24 cellular contexts compared by ENCODE assay signal in genomic region chr12:40382217-40382616, GRCh38.
DNase-seq lines count a peak whose midpoint lies in the region; ATAC-seq and TF ChIP-seq lines count a peak whose summit lies in the region.
"Had no signal": no experiment of that assay in that cellular context is flagged by ENCODE, and none has a peak within 500 bp of the region (broad histone marks: within the 10 kb centered on the region; RNA-seq: fewer than 3 reads in every experiment).

No MANE protein-coding gene starts in this region.

- no peaks in the 10 kb centered on the region for H3K36me3 ChIP-seq in cardiac muscle cell
- H3K36me3 ChIP-seq in CD8-positive, alpha-beta memory T cell (ENCODE audit: insufficient read depth, low read length), result no peaks in the 10 kb centered on the region
- H3K36me3 ChIP-seq in lower lobe of right lung, result no peaks in the 10 kb centered on the region
- H3K36me3 ChIP-seq: Peyer's patch, right atrium auricular region, SJCRH30 had no signal

- no peaks in the 10 kb centered on the region for H3K36me3 Mint-ChIP-seq in mesothelial cell of epicardium
- no peaks in the 10 kb centered on the region for H3K36me3 Mint-ChIP-seq in CD8-positive, alpha-beta memory T cell
- H3K36me3 Mint-ChIP-seq: activated naive CD8-positive, alpha-beta T cell treated with anti-CD3 and anti-CD28 coated beads for 36 hours had no signal

- POLR2A ChIA-PET in CD8-positive, alpha-beta memory T cell (lab: Charles Lee), result no interaction called here

- TF ChIP-seq CTCF in cardiac muscle cell (IDR thresholded peaks at IDR 0.05; ENCODE audit: low read depth, low read length), result no peak
- TF ChIP-seq CTCF in mesothelial cell of epicardium (IDR thresholded peaks at IDR 0.05; ENCODE audit: unreplicated experiment), result no peak
- TF ChIP-seq CTCF in lower lobe of right lung (IDR thresholded peaks at IDR 0.05), result no peak
- no peak for TF ChIP-seq CTCF in GM10266 (IDR thresholded peaks at IDR 0.05; ENCODE audit: control insufficient read depth, insufficient read depth, low read depth, missing control alignments)

- H3K9me3 Mint-ChIP-seq in mesothelial cell of epicardium, result peaks cover 7% of the 10 kb centered on the region
- H3K9me3 Mint-ChIP-seq in CD8-positive, alpha-beta memory T cell, result peaks cover 0 to 5% (median 0%) of the 10 kb centered on the region in 5 donors
- H3K9me3 Mint-ChIP-seq: activated CD4-positive, alpha-beta T cell treated with anti-CD3 and anti-CD28 coated beads, Interleukin-2, amount 10 ng/mL, durations not matched to agents 24 days and 14 days; activated T-helper 17 cell treated with anti-CD3 and anti-CD28 coated beads, Interleukin-2, amount 50 U/mL, for 72 hours had no signal

- H3K4me1 ChIP-seq in cardiac muscle cell (ENCODE audit: low read depth), result peaks cover 9% of the 10 kb centered on the region
- no peaks in the 10 kb centered on the region for H3K4me1 ChIP-seq in right cardiac atrium (ENCODE audit: control insufficient read depth, insufficient read depth, low read length)
- no peaks in the 10 kb centered on the region for H3K4me1 ChIP-seq in CD8-positive, alpha-beta memory T cell (ENCODE audit: insufficient read depth, low read length)
- H3K4me1 ChIP-seq in lower lobe of right lung, result no peaks in the 10 kb centered on the region
- H3K4me1 ChIP-seq: Peyer's patch, right atrium auricular region, SJCRH30 had no signal

- no peaks in the 10 kb centered on the region for H3K27me3 Mint-ChIP-seq in mesothelial cell of epicardium (ENCODE audit: low read depth)
- H3K27me3 Mint-ChIP-seq in CD8-positive, alpha-beta memory T cell, result peaks cover 0 to 5% of the 10 kb centered on the region in 2 donors
- H3K27me3 Mint-ChIP-seq: activated CD4-positive, alpha-beta T cell treated with anti-CD3 and anti-CD28 coated beads, Interleukin-2, amount 10 ng/mL, durations not matched to agents 24 days and 14 days; activated naive CD8-positive, alpha-beta T cell treated with anti-CD3 and anti-CD28 coated beads for 36 hours had no signal

- 57% methylated on average over 1 of the region's 1 CpG for WGBS in right cardiac atrium

- no peaks in the 10 kb centered on the region for H3K9me3 ChIP-seq in cardiac muscle cell (ENCODE audit: low read depth)
- H3K9me3 ChIP-seq in right cardiac atrium (ENCODE audit: control insufficient read depth, low read length), result no peaks in the 10 kb centered on the region
- H3K9me3 ChIP-seq in CD8-positive, alpha-beta memory T cell (ENCODE audit: low read length), result no peaks in the 10 kb centered on the region
- H3K9me3 ChIP-seq in lower lobe of right lung, result no peaks in the 10 kb centered on the region
- H3K9me3 ChIP-seq: Peyer's patch, right atrium auricular region, SJCRH30 had no signal

- CTCF ChIA-PET in CD8-positive, alpha-beta memory T cell (lab: Charles Lee), result no interaction called here

- no peak overlapping the region for H3K27ac Mint-ChIP-seq in mesothelial cell of epicardium
- H3K27ac Mint-ChIP-seq in CD8-positive, alpha-beta memory T cell, result no peak overlapping the region
- H3K27ac Mint-ChIP-seq: activated CD4-positive, alpha-beta T cell treated with anti-CD3 and anti-CD28 coated beads, Interleukin-2, amount 10 ng/mL, durations not matched to agents 24 days and 14 days; activated naive CD8-positive, alpha-beta T cell treated with anti-CD3 and anti-CD28 coated beads for 36 hours; activated T-helper 17 cell treated with anti-CD3 and anti-CD28 coated beads, Interleukin-2, amount 50 U/mL, for 72 hours had no signal

- H3K27ac ChIP-seq in cardiac muscle cell (peak overlapping the region; percentile 30), right cardiac atrium (ENCODE audit: low read length) (no peak overlapping the region), lower lobe of right lung (no peak overlapping the region)
- H3K27ac ChIP-seq in CD8-positive, alpha-beta memory T cell (ENCODE audit: low read depth, low read length), result no peak overlapping the region
- H3K27ac ChIP-seq: Peyer's patch, right atrium auricular region, SJCRH30 had no signal

- intact Hi-C loops in right cardiac atrium (cut with DNase I), result no loop called here
- intact Hi-C loops in lower lobe of right lung (cut with DNase I), result no loop called here

- no peak overlapping the region for H3K4me3 Mint-ChIP-seq in mesothelial cell of epicardium
- H3K4me3 Mint-ChIP-seq in CD8-positive, alpha-beta memory T cell, result no peak overlapping the region
- H3K4me3 Mint-ChIP-seq: activated CD4-positive, alpha-beta T cell treated with anti-CD3 and anti-CD28 coated beads, Interleukin-2, amount 10 ng/mL, durations not matched to agents 24 days and 14 days; activated naive CD8-positive, alpha-beta T cell treated with anti-CD3 and anti-CD28 coated beads for 36 hours; activated T-helper 17 cell treated with anti-CD3 and anti-CD28 coated beads, Interleukin-2, amount 50 U/mL, for 72 hours had no signal

- ATAC-seq in right cardiac atrium (no peak), HG02623 (IDR thresholded peaks at IDR 0.05; ENCODE audit: unreplicated experiment) (peak; percentile 64), HG03432 (IDR thresholded peaks at IDR 0.05; ENCODE audit: unreplicated experiment) (peak; percentile 68), lower lobe of right lung (no peak)
- ATAC-seq: activated T-helper 17 cell treated with anti-CD3 and anti-CD28 coated beads, Interleukin-2, amount 50 U/mL, for 72 hours; esophagus mucosa had no signal

- H3K27me3 ChIP-seq in cardiac muscle cell (no peaks in the 10 kb centered on the region), right cardiac atrium (ENCODE audit: control insufficient read depth, insufficient read depth) (no peaks in the 10 kb centered on the region), lower lobe of right lung (ENCODE audit: low read depth) (no peaks in the 10 kb centered on the region)
- no peaks in the 10 kb centered on the region for H3K27me3 ChIP-seq in CD8-positive, alpha-beta memory T cell (ENCODE audit: insufficient read depth, low read length, poor library complexity, severe bottlenecking)
- H3K27me3 ChIP-seq: Peyer's patch, right atrium auricular region, SJCRH30 had no signal

- H3K4me3 ChIP-seq in cardiac muscle cell (no peak overlapping the region), right cardiac atrium (ENCODE audit: low read length) (no peak overlapping the region), lower lobe of right lung (no peak overlapping the region)
- no peak overlapping the region for H3K4me3 ChIP-seq in CD8-positive, alpha-beta memory T cell (ENCODE audit: low read length)
- H3K4me3 ChIP-seq: Peyer's patch, right atrium auricular region, SJCRH30 had no signal

- H3K4me1 Mint-ChIP-seq in mesothelial cell of epicardium, result no peaks in the 10 kb centered on the region
- H3K4me1 Mint-ChIP-seq in CD8-positive, alpha-beta memory T cell, result no peaks in the 10 kb centered on the region
- H3K4me1 Mint-ChIP-seq: activated CD4-positive, alpha-beta T cell treated with anti-CD3 and anti-CD28 coated beads, Interleukin-2, amount 10 ng/mL, durations not matched to agents 24 days and 14 days; activated naive CD8-positive, alpha-beta T cell treated with anti-CD3 and anti-CD28 coated beads for 36 hours; activated T-helper 17 cell treated with anti-CD3 and anti-CD28 coated beads, Interleukin-2, amount 50 U/mL, for 72 hours had no signal

- DNase-seq in cardiac muscle cell (ENCODE audit: low read depth in 1 of 2, low spot score in 1 of 2) (peak in 1 of 2 donors; percentile 14), right cardiac atrium (no peak), mesothelial cell of epicardium (ENCODE audit: low spot score in 2 of 2, unreplicated experiment in 2 of 2) (no peak), lower lobe of right lung (no peak), GM10266 (ENCODE audit: extremely low spot score) (no peak)
- no peak for DNase-seq in CD8-positive, alpha-beta memory T cell
- DNase-seq: 8988T; activated CD4-positive, alpha-beta T cell treated with anti-CD3 and anti-CD28 coated beads, Interleukin-2, amount 10 ng/mL, durations not matched to agents 24 days and 14 days; activated naive CD8-positive, alpha-beta T cell treated with anti-CD3 and anti-CD28 coated beads for 36 hours; cerebellar nuclear complex; DMS79; KBM-7; mammary epithelial cell; MV-4-11; NCI-H187 treated with DMSO at 0.1 percent for 48 hours; NCI-H2227 treated with DMSO at 0.1 percent for 48 hours; Peyer's patch; SJCRH30; stimulated activated CD4-positive, alpha-beta T cell treated with anti-CD3 and anti-CD28 coated beads, Interleukin-15, amount 100 ng/mL, for 24 hours had no signal

Comparison
In these comparisons a context has a peak if more than half of its experiments do, and no peak if none do; other contexts are left out.
1. ATAC-seq: peak in HG02623 (single experiment) and HG03432 (single experiment); none in right cardiac atrium (0 of 2) and lower lobe of right lung (0 of 2).